24 cellular contexts compared by ENCODE assay signal in genomic region chr2:63882395-63883130, GRCh38. TPM values are rescaled to one million over a fixed set of nuclear protein-coding genes. Genes with fewer than 3 reads are reported as not detected.
DNase-seq lines count a peak whose midpoint lies in the region; ATAC-seq, FAIRE-seq and TF ChIP-seq lines count a peak whose summit lies in the region.
"Had no signal": no experiment of that assay in that cellular context is flagged by ENCODE, and none has a peak within 500 bp of the region (broad histone marks: within the 10 kb centered on the region; RNA-seq: fewer than 3 reads in every experiment).

No MANE protein-coding gene starts in this region.

- H3K27ac Mint-ChIP-seq in astrocyte (ENCODE audit: unreplicated experiment): peak overlapping the region; percentile 59
- H3K27ac Mint-ChIP-seq in stimulated activated naive CD8-positive, alpha-beta T cell treated with anti-CD3 and anti-CD28 coated beads, Interleukin-15, amount 100 ng/mL, for 72 hours: peak overlapping the region in 1 of 2 donors; percentile 21

- TF ChIP-seq RAD21 in HepG2 (CRISPR knock-in tag; IDR thresholded peaks at IDR 0.05): no peak

- TF ChIP-seq EP300 in HepG2 (IDR thresholded peaks at IDR 0.05; ENCODE audit: low read depth in 2 of 2, low read length in 2 of 2) (no peak), HepG2 (CRISPR knock-in tag; IDR thresholded peaks at IDR 0.05; ENCODE audit: borderline replicate concordance) (no peak)

- intact Hi-C loops in HepG2 (cut with micrococcal nuclease; ENCODE audit: unreplicated experiment): no loop called here
- intact Hi-C loops in right lobe of liver (cut with DNase I): loop anchor here in 1 of 2 donors (10.0 kb wide), 1 partner anchor 188 kb away; no protein-coding TSS in a partner anchor
- intact Hi-C loops in heart right ventricle (cut with DNase I): loop anchor here in 1 of 10 donors (10.0 kb wide), 1 partner anchor 188 kb away; no protein-coding TSS in a partner anchor

- no TSS peak for BruUV-seq in HepG2 (replicated peaks; lab: Mats Ljungman, UMichigan)

- FAIRE-seq in HepG2 (lab: Jason Lieb, UNC) (no peak), astrocyte (lab: Jason Lieb, UNC) (no peak)

- H4K20me1 ChIP-seq in HepG2 (ENCODE audit: insufficient read depth, low read length): no peaks in the 10 kb centered on the region
- peaks cover 11% of the 10 kb centered on the region for H4K20me1 ChIP-seq in astrocyte (ENCODE audit: insufficient read depth, low read length)

- H3K4me2 ChIP-seq in HepG2 (ENCODE audit: low read depth, low read length) (no peak overlapping the region), astrocyte (ENCODE audit: low read length) (no peak overlapping the region)
- H3K4me2 ChIP-seq: PC-9 had no signal

- H3K4me1 ChIP-seq in HepG2 (ENCODE audit: insufficient read depth, low read length) (peaks cover 5% of the 10 kb centered on the region), right lobe of liver (peaks cover 0 to 4% (median 0%) of the 10 kb centered on the region in 4 donors), astrocyte (ENCODE audit: insufficient read depth, low read length) (no peaks in the 10 kb centered on the region), heart right ventricle (peaks cover 0 to 22% (median 0%) of the 10 kb centered on the region in 9 donors)
- H3K4me1 ChIP-seq: adrenal gland, breast epithelium, colonic mucosa, tibial nerve had no signal

- H3K79me2 ChIP-seq in HepG2 (ENCODE audit: insufficient read depth, low read length): peaks cover 9% of the 10 kb centered on the region
- H3K79me2 ChIP-seq in astrocyte (ENCODE audit: insufficient read depth, low read length): no peaks in the 10 kb centered on the region

- in situ Hi-C loops in HepG2 (cut with HindIII; ENCODE audit: extremely low pct_ligation_motif_present, low pct_unique_long_range_greater_than_20kb): no loop called here

- no peaks in the 10 kb centered on the region for H3K27me3 Mint-ChIP-seq in astrocyte (ENCODE audit: low read depth, unreplicated experiment)
- H3K27me3 Mint-ChIP-seq in stimulated activated naive CD8-positive, alpha-beta T cell treated with anti-CD3 and anti-CD28 coated beads, Interleukin-15, amount 100 ng/mL, for 72 hours: no peaks in the 10 kb centered on the region

- TF ChIP-seq CTCF in HepG2 (CRISPR knock-in tag; IDR thresholded peaks at IDR 0.05): no peak
- no peak for TF ChIP-seq CTCF in right lobe of liver (IDR thresholded peaks at IDR 0.05)
- no peak for TF ChIP-seq CTCF in astrocyte (IDR thresholded peaks at IDR 0.05; ENCODE audit: insufficient read depth, low read depth, low read length)
- no peak for TF ChIP-seq CTCF in heart right ventricle (IDR thresholded peaks at IDR 0.05)

- CTCF ChIA-PET in HepG2 (lab: Yijun Ruan, JAX; ENCODE audit: low intra/inter-chr PET ratio, low total read pairs): no interaction called here

- no peak for DNase-seq in HepG2 (ENCODE audit: low spot score)
- no peak for DNase-seq in right lobe of liver
- peak; percentile 44 for DNase-seq in NCI-H82 treated with DMSO at 0.1 percent for 48 hours (lab: John Stamatoyannopoulos, UW; ENCODE audit: unreplicated experiment)
- no peak for DNase-seq in astrocyte (ENCODE audit: low read depth)
- DNase-seq in stimulated activated naive CD8-positive, alpha-beta T cell treated with anti-CD3 and anti-CD28 coated beads, Interleukin-15, amount 100 ng/mL, for 72 hours: no peak
- DNase-seq in DMS 273 treated with DMSO at 0.1 percent for 48 hours (lab: John Stamatoyannopoulos, UW): no peak
- no peak for DNase-seq in heart right ventricle
- DNase-seq in GM03348 (ENCODE audit: low spot score): no peak
- DNase-seq: adrenal gland; colonic mucosa; DMS79; NCI-H187; nucleus accumbens; PC-9; SHP77; stimulated activated CD4-positive, alpha-beta T cell treated with anti-CD3 and anti-CD28 coated beads, Interleukin-2, amount 100 ng/mL, for 24 hours; stimulated activated naive CD4-positive, alpha-beta T cell; SW 1271 had no signal

- H3K4me3 ChIP-seq in HepG2 (replicated peaks in 1 of 3; ENCODE audit: insufficient read depth in 1 of 3, low read depth in 2 of 3, low read length in 3 of 3): no peak overlapping the region
- H3K4me3 ChIP-seq in right lobe of liver: no peak overlapping the region
- no peak overlapping the region for H3K4me3 ChIP-seq in astrocyte (ENCODE audit: insufficient read depth, low read depth, low read length)
- no peak overlapping the region for H3K4me3 ChIP-seq in heart right ventricle
- H3K4me3 ChIP-seq: adrenal gland, breast epithelium, colonic mucosa, esophagus muscularis mucosa, gastroesophageal sphincter, lung, PC-9, skin epidermis, tibial nerve had no signal

- H3K27ac ChIP-seq in HepG2 (ENCODE audit: extremely low read length, insufficient read depth, low read length) (no peak overlapping the region), right lobe of liver (no peak overlapping the region), astrocyte (ENCODE audit: low read depth, low read length) (no peak overlapping the region), heart right ventricle (no peak overlapping the region)
- H3K27ac ChIP-seq: adrenal gland, breast epithelium, colonic mucosa, esophagus muscularis mucosa, gastroesophageal sphincter, PC-9, skin epidermis, tibial nerve had no signal

- H3K9me3 ChIP-seq in HepG2 (ENCODE audit: low read length): no peaks in the 10 kb centered on the region
- H3K9me3 ChIP-seq in right lobe of liver: no peaks in the 10 kb centered on the region
- no peaks in the 10 kb centered on the region for H3K9me3 ChIP-seq in astrocyte (ENCODE audit: insufficient read depth, low read depth, low read length)
- no peaks in the 10 kb centered on the region for H3K9me3 ChIP-seq in heart right ventricle
- H3K9me3 ChIP-seq: adrenal gland, breast epithelium, colonic mucosa, esophagus muscularis mucosa, gastroesophageal sphincter, tibial nerve had no signal

- H3K9ac ChIP-seq in HepG2 (ENCODE audit: insufficient read depth, low read depth, low read length) (no peak overlapping the region), astrocyte (ENCODE audit: low read length) (no peak overlapping the region)

- H3K36me3 ChIP-seq in HepG2 (replicated peaks in 1 of 2; ENCODE audit: control insufficient read depth in 1 of 2, insufficient read depth in 2 of 2, low read length in 2 of 2) (peaks cover 23 to 67% of the 10 kb centered on the region in 2 experiments), right lobe of liver (peaks cover 3 to 89% (median 43%) of the 10 kb centered on the region in 4 donors), astrocyte (ENCODE audit: insufficient read depth, low read length) (peaks cover 23% of the 10 kb centered on the region), heart right ventricle (peaks cover 0 to 92% (median 42%) of the 10 kb centered on the region in 9 donors)
- H3K36me3 ChIP-seq: breast epithelium had no signal

- H3K36me3 Mint-ChIP-seq in astrocyte (ENCODE audit: low read depth, unreplicated experiment): peaks cover 21% of the 10 kb centered on the region

- H2AFZ ChIP-seq in HepG2 (ENCODE audit: low read length) (no peak overlapping the region), astrocyte (ENCODE audit: low read depth, low read length) (no peak overlapping the region)
- H2AFZ ChIP-seq: PC-9 had no signal

- ATAC-seq in HepG2 (0 out of 3 replicates have a peak, but pooled peaks have one; percentile 6), right lobe of liver (no peak), heart right ventricle (no peak)
- peak; percentile 46 for ATAC-seq in stimulated activated naive CD8-positive, alpha-beta T cell treated with anti-CD3 and anti-CD28 coated beads, Interleukin-15, amount 100 ng/mL, for 72 hours
- ATAC-seq: gastroesophageal sphincter had no signal

- H3K27me3 ChIP-seq in HepG2 (ENCODE audit: control insufficient read depth in 1 of 2, insufficient read depth in 2 of 2, low read length in 2 of 2): no peaks in the 10 kb centered on the region
- no peaks in the 10 kb centered on the region for H3K27me3 ChIP-seq in right lobe of liver
- H3K27me3 ChIP-seq in astrocyte (ENCODE audit: insufficient read depth, low read length): no peaks in the 10 kb centered on the region
- no peaks in the 10 kb centered on the region for H3K27me3 ChIP-seq in heart right ventricle
- H3K27me3 ChIP-seq: adrenal gland, breast epithelium, colonic mucosa, esophagus muscularis mucosa, gastroesophageal sphincter, tibial nerve had no signal

- peaks cover 3% of the 10 kb centered on the region for H3K4me1 Mint-ChIP-seq in astrocyte (ENCODE audit: low read depth, unreplicated experiment)
- peaks cover 33% of the 10 kb centered on the region for H3K4me1 Mint-ChIP-seq in stimulated activated naive CD8-positive, alpha-beta T cell treated with anti-CD3 and anti-CD28 coated beads, Interleukin-15, amount 100 ng/mL, for 72 hours

- no peaks in the 10 kb centered on the region for H3K9me3 Mint-ChIP-seq in astrocyte (ENCODE audit: unreplicated experiment)
- H3K9me3 Mint-ChIP-seq in stimulated activated naive CD8-positive, alpha-beta T cell treated with anti-CD3 and anti-CD28 coated beads, Interleukin-15, amount 100 ng/mL, for 72 hours: no peaks in the 10 kb centered on the region

- H3K4me3 Mint-ChIP-seq in astrocyte (ENCODE audit: unreplicated experiment): no peak overlapping the region
- no peak overlapping the region for H3K4me3 Mint-ChIP-seq in stimulated activated naive CD8-positive, alpha-beta T cell treated with anti-CD3 and anti-CD28 coated beads, Interleukin-15, amount 100 ng/mL, for 72 hours

- 96% methylated on average over 3 of the region's 3 CpGs for WGBS in HepG2 (ENCODE audit: low lambda C conversion rate)
- WGBS in right lobe of liver (ENCODE audit: insufficient coverage, low coverage, low lambda C conversion rate, missing lambda C conversion rate): 74% methylated on average over 3 of the region's 3 CpGs
- 80% methylated on average over 3 of the region's 3 CpGs for WGBS in heart right ventricle, 2 donors

- POLR2A ChIA-PET in HepG2 (lab: Yijun Ruan, JAX): no interaction called here

- TF ChIP-seq POLR2A in HepG2 (IDR thresholded peaks at IDR 0.05; ENCODE audit: insufficient read depth in 1 of 2, low read depth in 2 of 2, low read length in 2 of 2) (no peak), right lobe of liver (IDR thresholded peaks at IDR 0.05) (no peak)

RNA-seq across cellular contexts. Expression of gene UGP2, which starts 40.9 kb away (rescaled TPM):
- total RNA-seq in HepG2 (2016; rRNA removed; fragmentation: Illumina TruSeq; extraction: Trizol): 134 and 210 TPM in 2 replicates
- total RNA-seq in HepG2 (2016; cell fraction: cytosol; rRNA removed; fragmentation: Illumina TruSeq; extraction: Trizol; ENCODE audit: low read depth): 83.7 and 93.6 TPM in 2 replicates
- total RNA-seq in HepG2 (2016; cell fraction: insoluble cytoplasmic fraction; rRNA removed; fragmentation: Illumina TruSeq; extraction: Trizol): 123 and 218 TPM in 2 replicates
- total RNA-seq in HepG2 (2016; cell fraction: membrane; rRNA removed; fragmentation: Illumina TruSeq; extraction: Trizol): 85.1 and 86.4 TPM in 2 replicates
- 79.9 and 81.8 TPM in 2 replicates for total RNA-seq in HepG2 (2016; cell fraction: nucleus; rRNA removed; fragmentation: Illumina TruSeq; extraction: Trizol)
- 80.1 and 96.0 TPM in 2 replicates for polyA plus RNA-seq in HepG2 (2011; rRNA removed)
- 34.2 and 64.5 TPM in 2 replicates for polyA plus RNA-seq in HepG2 (2011; cell fraction: cytosol; rRNA removed)
- polyA plus RNA-seq in HepG2 (2011; cell fraction: nucleus; rRNA removed): 28.2 and 36.8 TPM in 2 replicates
- 164 and 194 TPM in 2 replicates for polyA plus RNA-seq in HepG2 (2012)
- polyA plus RNA-seq in HepG2 (2016; cell fraction: cytosol; fragmentation: Illumina TruSeq; extraction: Trizol; ENCODE audit: low read depth): 27.9 and 31.2 TPM in 2 replicates
- 183 and 197 TPM in 2 replicates for polyA plus RNA-seq in HepG2 (2016; cell fraction: insoluble cytoplasmic fraction; fragmentation: Illumina TruSeq; extraction: Trizol; ENCODE audit: low read depth)
- polyA plus RNA-seq in HepG2 (2016; cell fraction: membrane; fragmentation: Illumina TruSeq; extraction: Trizol; ENCODE audit: low read depth): 56.9 and 57.3 TPM in 2 replicates
- polyA plus RNA-seq in HepG2 (2016; cell fraction: nucleus; fragmentation: Illumina TruSeq; extraction: Trizol; ENCODE audit: insufficient read depth, low read depth): 78.5 and 87.8 TPM in 2 replicates
- 11.5 and 14.4 TPM in 2 replicates for polyA minus RNA-seq in HepG2 (2011; rRNA and poly(A)+ RNA removed; ENCODE audit: low replicate concordance)
- 103 and 130 TPM in 2 replicates for polyA minus RNA-seq in HepG2 (2011; cell fraction: cytosol; rRNA and poly(A)+ RNA removed)
- polyA minus RNA-seq in HepG2 (2011; cell fraction: nucleus; rRNA and poly(A)+ RNA removed): 119 and 170 TPM in 2 replicates
- 100 to 1,000 TPM; 276 to 691 (median 425) TPM for total RNA-seq in right lobe of liver
- total RNA-seq in astrocyte: 314 and 322 TPM in 2 replicates
- total RNA-seq in heart right ventricle: 100 to 1,000 TPM; 250 to 457 (median 371) TPM
- polyA plus RNA-seq in heart right ventricle: 100 to 1,000 TPM; 139 to 632 TPM

Comparison
In these comparisons a context has a peak if more than half of its experiments do, and no peak if none do; other contexts are left out.
1. ATAC-seq: peak in HepG2 (single experiment) and stimulated activated naive CD8-positive, alpha-beta T cell treated with anti-CD3 and anti-CD28 coated beads, Interleukin-15, amount 100 ng/mL, for 72 hours (single experiment); none in right lobe of liver (0 of 4) and heart right ventricle (0 of 8).